In genomic region chr16:53130193-53131049, GRCh38 we compare ENCODE assay signal across 8 cellular contexts.
DNase-seq lines count a peak whose midpoint lies in the region; ATAC-seq and TF ChIP-seq lines count a peak whose summit lies in the region.

No MANE protein-coding gene starts in this region.

- peak; percentile 81 for ATAC-seq in GM18505 (IDR thresholded peaks at IDR 0.05; ENCODE audit: unreplicated experiment)
- ATAC-seq in HG02970 (IDR thresholded peaks at IDR 0.05; ENCODE audit: low FRiP score, unreplicated experiment) = peak; percentile 82

- H3K4me3 ChIP-seq in ascending aorta (peak overlapping the region; percentile 78 to 97), hepatocyte (peak overlapping the region; percentile 86)

- H3K9me3 ChIP-seq in ascending aorta (no peaks in the 10 kb centered on the region), hepatocyte (ENCODE audit: low read depth) (no peaks in the 10 kb centered on the region)

- intact Hi-C loops in ascending aorta (cut with DNase I) = loop anchor here (1.0 to 10.0 kb wide), 10 partner anchors 30 to 1794 kb away; partner anchors contain the start of genes AKTIP, FTO, RBL2 and RPGRIP1L

- H4K20me1 ChIP-seq in hepatocyte (ENCODE audit: insufficient read depth, poor library complexity, severe bottlenecking) = peaks cover 3% of the 10 kb centered on the region

- DNase-seq in NCI-H187 (lab: John Stamatoyannopoulos, UW) (peak; percentile 71 to 83), T-helper 2 cell (peak; percentile 87 to 96 (median 94)), ascending aorta (ENCODE audit: low spot score in 2 of 2) (peak; percentile 88 to 98), hepatocyte (ENCODE audit: low spot score) (peak; percentile 98), renal cortical epithelial cell (ENCODE audit: low read depth) (peak; percentile 78), cortex of kidney (lab: John Stamatoyannopoulos, UW) (no peak)

- H3K27me3 ChIP-seq in ascending aorta (no peaks in the 10 kb centered on the region), hepatocyte (no peaks in the 10 kb centered on the region)

- WGBS in hepatocyte (ENCODE audit: low lambda C conversion rate, missing lambda C conversion rate) = under 1% methylated on average over 48 of the region's 109 CpGs

- H3K4me2 ChIP-seq in hepatocyte = peak overlapping the region; percentile 96

- peaks cover 0 to 13% of the 10 kb centered on the region in 2 donors for H3K4me1 ChIP-seq in ascending aorta
- peaks cover 24% of the 10 kb centered on the region for H3K4me1 ChIP-seq in hepatocyte (ENCODE audit: insufficient read depth)

- peak overlapping the region; percentile 90 for H2AFZ ChIP-seq in hepatocyte

- H3K27ac ChIP-seq in ascending aorta (peak overlapping the region; percentile 91 to 94), hepatocyte (peak overlapping the region; percentile 100)

- TF ChIP-seq CTCF in ascending aorta (IDR thresholded peaks at IDR 0.05) = peak; percentile 33 to 97 (median 52)
- peak; percentile 59 for TF ChIP-seq CTCF in hepatocyte (IDR thresholded peaks at IDR 0.05; ENCODE audit: poor library complexity)

- peaks cover 59% of the 10 kb centered on the region for H3K79me2 ChIP-seq in hepatocyte

- H3K36me3 ChIP-seq in ascending aorta (no peaks in the 10 kb centered on the region), hepatocyte (replicated peaks; ENCODE audit: insufficient read depth, low read depth) (no peaks in the 10 kb centered on the region)

- no peaks in the 10 kb centered on the region for H3K9me2 ChIP-seq in hepatocyte (replicated peaks; ENCODE audit: insufficient read depth)

- peak; percentile 69 for TF ChIP-seq POLR2A in GM18505 (IDR thresholded peaks at IDR 0.05; ENCODE audit: borderline replicate concordance, extremely low read depth, insufficient read depth, insufficient read length)
